ENCODE assay signal across 14 cellular contexts in genomic region chr1:74714429-74715362, GRCh38. TPM values are rescaled to one million over a fixed set of nuclear protein-coding genes. Genes with fewer than 3 reads are reported as not detected.
DNase-seq lines count a peak whose midpoint lies in the region; ATAC-seq and TF ChIP-seq lines count a peak whose summit lies in the region.
"Had no signal": no experiment of that assay in that cellular context is flagged by ENCODE, and none has a peak within 500 bp of the region (broad histone marks: within the 10 kb centered on the region; RNA-seq: fewer than 3 reads in every experiment).

No MANE protein-coding gene starts in this region.

- H4K20me1 ChIP-seq in smooth muscle cell (ENCODE audit: low read depth): no peaks in the 10 kb centered on the region

- BruUV-seq in A673 (replicated peaks; lab: Mats Ljungman, UMichigan): no TSS peak

- H3K27me3 Mint-ChIP-seq in endothelial cell (ENCODE audit: unreplicated experiment): no peaks in the 10 kb centered on the region

- CTCF ChIA-PET in A673 (lab: Charles Lee): no interaction called here

- H3K9me3 ChIP-seq in smooth muscle cell (replicated peaks; ENCODE audit: low read depth) (no peaks in the 10 kb centered on the region), A673 (ENCODE audit: low read depth, low read length, poor library complexity, severe bottlenecking) (no peaks in the 10 kb centered on the region), MG63 (no peaks in the 10 kb centered on the region)

- H3K4me1 ChIP-seq in smooth muscle cell (ENCODE audit: low read depth) (peaks cover 14% of the 10 kb centered on the region), A673 (ENCODE audit: insufficient read depth, low read length, poor library complexity, severe bottlenecking) (no peaks in the 10 kb centered on the region)

- no peak overlapping the region for H3K9ac ChIP-seq in smooth muscle cell (ENCODE audit: low read depth)

- intact Hi-C loops in A673 (cut with micrococcal nuclease; ENCODE audit: unreplicated experiment): no loop called here

- no peak overlapping the region for H3K27ac Mint-ChIP-seq in endothelial cell (ENCODE audit: unreplicated experiment)

- H3K27me3 ChIP-seq in smooth muscle cell (ENCODE audit: low read depth) (no peaks in the 10 kb centered on the region), A673 (replicated peaks; ENCODE audit: insufficient read depth, low read depth, low read length, poor library complexity) (no peaks in the 10 kb centered on the region), MG63 (no peaks in the 10 kb centered on the region)

- H3K9me3 Mint-ChIP-seq in endothelial cell (ENCODE audit: unreplicated experiment): no peaks in the 10 kb centered on the region

- TF ChIP-seq CTCF in smooth muscle cell (IDR thresholded peaks at IDR 0.05; ENCODE audit: borderline replicate concordance, insufficient read depth, poor library complexity, severe bottlenecking) (no peak), A673 (conservative IDR thresholded peaks at IDR 0.05; ENCODE audit: low read depth, low read length) (no peak), endothelial cell (IDR thresholded peaks at IDR 0.05; ENCODE audit: unreplicated experiment) (no peak)

- H3K4me1 Mint-ChIP-seq in endothelial cell (ENCODE audit: unreplicated experiment): no peaks in the 10 kb centered on the region

- peaks cover 8% of the 10 kb centered on the region for H3K36me3 Mint-ChIP-seq in endothelial cell (ENCODE audit: low read depth, unreplicated experiment)

- WGBS in smooth muscle cell (ENCODE audit: low lambda C conversion rate): 35% methylated on average over 1 of the region's 1 CpG

- DNase-seq in smooth muscle cell (lab: John Stamatoyannopoulos, UW; ENCODE audit: unreplicated experiment) (no peak), A673 (ENCODE audit: low spot score) (no peak), MG63 (no peak), endothelial cell (ENCODE audit: low spot score) (no peak)
- DNase-seq: activated CD4-positive, CD25-positive, alpha-beta regulatory T cell; caudate nucleus; NCI-H446 treated with DMSO at 0.1 percent for 48 hours had no signal

- H3K36me3 ChIP-seq in smooth muscle cell (ENCODE audit: low read depth) (no peaks in the 10 kb centered on the region), A673 (ENCODE audit: insufficient read depth, low read length, poor library complexity, severe bottlenecking) (peaks cover 16% of the 10 kb centered on the region), MG63 (peaks cover 9% of the 10 kb centered on the region)

- ATAC-seq in GM19328 (IDR thresholded peaks at IDR 0.05; ENCODE audit: unreplicated experiment) (peak; percentile 68), HG02588 (IDR thresholded peaks at IDR 0.05; ENCODE audit: unreplicated experiment) (peak; percentile 78), HG03442 (IDR thresholded peaks at IDR 0.05; ENCODE audit: unreplicated experiment) (peak; percentile 65), HG03521 (IDR thresholded peaks at IDR 0.05; ENCODE audit: unreplicated experiment) (no peak)
- ATAC-seq: Right ventricle myocardium inferior had no signal

- no peak overlapping the region for H3K27ac ChIP-seq in smooth muscle cell (ENCODE audit: low read depth)
- no peak overlapping the region for H3K27ac ChIP-seq in A673 (ENCODE audit: low read depth, low read length, poor library complexity, severe bottlenecking)
- H3K27ac ChIP-seq: HL-60, skin epidermis had no signal

- no peak overlapping the region for H3K4me3 Mint-ChIP-seq in endothelial cell (ENCODE audit: unreplicated experiment)

- peaks cover 16% of the 10 kb centered on the region for H3F3A ChIP-seq in smooth muscle cell (ENCODE audit: low read depth)

- H2AFZ ChIP-seq in smooth muscle cell (ENCODE audit: low read depth): peak overlapping the region; percentile 24

- H3K4me3 ChIP-seq in smooth muscle cell (no peak overlapping the region), A673 (ENCODE audit: low read depth, low read length, poor library complexity, severe bottlenecking) (no peak overlapping the region), MG63 (no peak overlapping the region)
- H3K4me3 ChIP-seq: skin epidermis had no signal

- H3K4me2 ChIP-seq in smooth muscle cell: peak overlapping the region; percentile 7

- POLR2A ChIA-PET in A673 (lab: Charles Lee; ENCODE audit: low non-redundant PET): no interaction called here

- H3K79me2 ChIP-seq in smooth muscle cell (ENCODE audit: low read depth): no peaks in the 10 kb centered on the region

RNA-seq across cellular contexts. Expression of gene CRYZ, which starts 18.2 kb away (rescaled TPM):
- 0.04 TPM in 1 of 2 replicates, not detected in the other for total RNA-seq in smooth muscle cell
- not detected in 2 replicates for polyA plus RNA-seq in smooth muscle cell
- total RNA-seq in A673 (2021): 45.6 and 46.3 TPM in 2 replicates
- 35.8 and 55.8 TPM in 2 replicates for total RNA-seq in MG63 (2014; rRNA removed; shearing (Covaris generic); ENCODE audit: low replicate concordance)
- 31.7 TPM for total RNA-seq in endothelial cell (ENCODE audit: unreplicated experiment)

RNA-seq across cellular contexts. Expression of gene TYW3, which starts 18.3 kb away (rescaled TPM):
- total RNA-seq in smooth muscle cell (not detected in 2 replicates), A673 (2021) (29.7 and 33.9 TPM in 2 replicates), endothelial cell (ENCODE audit: unreplicated experiment) (14.8 TPM)
- polyA plus RNA-seq in smooth muscle cell: not detected in 2 replicates
- total RNA-seq in MG63 (2014; rRNA removed; shearing (Covaris generic); ENCODE audit: low replicate concordance): 4.0 and 12.2 TPM in 2 replicates

RNA-seq across cellular contexts. Expression of gene ERICH3, which starts 41.1 kb away (rescaled TPM):
- not detected in 2 replicates for total RNA-seq in smooth muscle cell
- polyA plus RNA-seq in smooth muscle cell: not detected in 2 replicates
- not detected in 2 replicates for total RNA-seq in A673 (2021)
- total RNA-seq in MG63 (2014; rRNA removed; shearing (Covaris generic); ENCODE audit: low replicate concordance): not detected in 2 replicates
- total RNA-seq in endothelial cell (ENCODE audit: unreplicated experiment): 2.8 TPM
- total RNA-seq: Right ventricle myocardium inferior had no signal

Comparison
In these comparisons a context has a peak if more than half of its experiments do, and no peak if none do; other contexts are left out.
1. RNA of gene CRYZ, which starts 18.2 kb away (total RNA-seq): 45.6 to 46.3 TPM in A673, 35.8 to 55.8 TPM in MG63 and 31.7 TPM in endothelial cell (single experiment); 0.04 TPM in smooth muscle cell; every median in the first group is over 10 times any median in the second.